ENCODE assay signal across 9 cellular contexts in the genomic region with DNA sequence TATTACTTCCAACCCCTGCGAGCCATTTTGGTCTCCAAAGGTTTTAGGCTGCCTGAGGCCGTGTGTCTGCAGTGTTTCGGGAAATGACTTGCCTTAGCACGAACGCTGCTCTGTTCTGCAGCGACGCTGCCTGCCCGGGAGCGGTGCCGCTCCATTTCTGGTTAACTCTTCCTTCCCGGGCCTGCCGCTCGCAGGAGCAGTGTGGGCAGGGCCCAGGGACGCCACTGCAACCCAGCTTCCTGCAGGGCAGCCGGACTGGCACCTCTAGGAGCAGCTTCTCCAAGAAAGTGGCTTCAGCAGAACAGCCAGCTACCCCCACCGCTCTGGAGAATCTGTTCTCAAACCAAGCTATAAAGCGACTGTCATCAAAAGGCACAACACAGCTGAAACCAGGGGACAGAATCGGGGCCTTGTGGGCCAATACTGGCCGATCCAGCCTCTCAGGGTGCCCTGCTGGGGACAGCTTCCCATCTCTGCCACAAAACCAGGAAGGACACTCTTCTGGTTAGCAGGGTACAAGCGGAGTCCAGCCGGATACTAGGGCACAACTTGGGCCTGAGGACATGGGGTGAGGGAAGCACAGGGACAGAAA.
DNase-seq lines count a peak whose midpoint lies in the region; ATAC-seq, FAIRE-seq and TF ChIP-seq lines count a peak whose summit lies in the region.
"Had no signal": no experiment of that assay in that cellular context is flagged by ENCODE, and none has a peak within 500 bp of the region (broad histone marks: within the 10 kb centered on the region; RNA-seq: fewer than 3 reads in every experiment).

No MANE protein-coding gene starts in this region.

- no peak overlapping the region for H2BK120ac ChIP-seq in H1 (replicated peaks; ENCODE audit: low read depth, low read length)

- no peaks in the 10 kb centered on the region for H3K79me1 ChIP-seq in H1 (ENCODE audit: low read depth, low read length)

- POLR2A ChIA-PET in H1 (lab: Charles Lee; ENCODE audit: partially characterized antibody): interaction anchor here (1.2 to 1.5 kb wide), 2 partner anchors 11 to 48 kb away, joined by 3 to 5 read pairs; no protein-coding TSS in a partner anchor

- no peaks in the 10 kb centered on the region for H4K20me1 ChIP-seq in H1 (replicated peaks in 1 of 2; ENCODE audit: control insufficient read depth in 1 of 2, insufficient read depth in 2 of 2, low read length in 2 of 2)

- no peak overlapping the region for H3K56ac ChIP-seq in H1 (replicated peaks; ENCODE audit: insufficient read length, low read depth, low read length)

- no peak overlapping the region for H3K4me3 ChIP-seq in H1 (ENCODE audit: extremely low read depth in 1 of 4, insufficient read depth in 2 of 4, low read depth in 3 of 4, low read length in 4 of 4)
- peak overlapping the region in 3 of 4 donors; percentile 2 to 24 (median 23) for H3K4me3 ChIP-seq in tibial nerve

- peak overlapping the region; percentile 15 to 21; a peak in 1 of 4 replicates for H3K4me2 ChIP-seq in H1 (ENCODE audit: insufficient read depth in 1 of 2, low read depth in 2 of 2, low read length in 2 of 2)

- H3K27ac ChIP-seq in H1 (ENCODE audit: low read depth, low read length) (no peak overlapping the region), tibial nerve (peak overlapping the region in 1 of 4 donors; percentile 54)

- H3K36me3 ChIP-seq in H1 (ENCODE audit: control insufficient read depth in 2 of 4, insufficient read depth in 4 of 4, low read length in 3 of 4): no peaks in the 10 kb centered on the region
- no peaks in the 10 kb centered on the region for H3K36me3 ChIP-seq in tibial nerve

- H2BK20ac ChIP-seq in H1 (ENCODE audit: low read length): no peak overlapping the region

- H3K27me3 ChIP-seq in H1 (replicated peaks in 1 of 4; ENCODE audit: control insufficient read depth in 3 of 4, extremely low read depth in 1 of 4, insufficient read depth in 3 of 4, low read length in 3 of 4) (no peaks in the 10 kb centered on the region), tibial nerve (no peaks in the 10 kb centered on the region)

- WGBS in H1 (ENCODE audit: extremely low coverage in 1 of 2, insufficient coverage in 1 of 2, insufficient read length in 1 of 2, insufficient replicate concordance in 2 of 2, low coverage in 1 of 2, low lambda C conversion rate in 2 of 2, missing lambda C conversion rate in 1 of 2), 2 experiments: 54% methylated on average over 21 of the region's 21 CpGs; no CpG with 5 or more reads in 1 of the 2 experiments
- 16% methylated on average over 21 of the region's 21 CpGs for WGBS in tibial nerve, 2 donors

- peak overlapping the region; percentile 85 for H2AFZ ChIP-seq in H1 (ENCODE audit: low read length)

- DNase-seq in NCI-H2227 treated with DMSO at 0.1 percent for 48 hours (lab: John Stamatoyannopoulos, UW) (peak; percentile 85), H1 (ENCODE audit: low read depth in 1 of 2, low spot score in 2 of 2) (peak in 1 of 2 experiments; percentile 59), medulla oblongata (ENCODE audit: extremely low spot score) (peak; percentile 22), tibial nerve (ENCODE audit: low spot score in 2 of 2) (no peak), D721Med (ENCODE audit: insufficient read length, low spot score) (no peak)
- DNase-seq: NCI-H2081, small intestine had no signal

- no peak overlapping the region for H2BK15ac ChIP-seq in H1 (ENCODE audit: low read length)

- no peak overlapping the region for H2BK12ac ChIP-seq in H1 (ENCODE audit: low read depth, low read length)

- no peak overlapping the region for H4K5ac ChIP-seq in H1 (ENCODE audit: insufficient read length, low read depth, low read length)

- TF ChIP-seq EP300 in H1 (IDR thresholded peaks at IDR 0.05; ENCODE audit: borderline replicate concordance in 1 of 2, low read depth in 2 of 2, low read length in 2 of 2) (no peak), tibial nerve (IDR thresholded peaks at IDR 0.05) (no peak)

- no peak overlapping the region for H2BK5ac ChIP-seq in H1 (ENCODE audit: low read depth, low read length)

- H3K18ac ChIP-seq in H1 (ENCODE audit: extremely low read depth, low read length): 0 out of 2 replicates have a peak overlapping the region, but pooled peaks have one; percentile 13

- CTCF ChIA-PET in H1 (lab: Charles Lee; ENCODE audit: partially characterized antibody): interaction anchor here (0.7 to 1.1 kb wide), 3 partner anchors 43 to 100 kb away, joined by 3 read pairs; no protein-coding TSS in a partner anchor

- no peaks in the 10 kb centered on the region for H3K9me3 ChIP-seq in H1 (ENCODE audit: insufficient read depth in 2 of 2, low read depth in 1 of 2, low read length in 1 of 2)
- no peaks in the 10 kb centered on the region for H3K9me3 ChIP-seq in tibial nerve

- TF ChIP-seq RAD21 in H1 (IDR thresholded peaks at IDR 0.05 in 1 of 2, conservative IDR thresholded peaks at IDR 0.05 in 1 of 2; ENCODE audit: low read depth in 2 of 2, low read length in 2 of 2): peak; percentile 12 to 14; a peak in 1 of 4 replicates

- no peaks in the 10 kb centered on the region for H3K79me2 ChIP-seq in H1 (ENCODE audit: control insufficient read depth in 1 of 2, insufficient read depth in 2 of 2, low read length in 2 of 2)

- TF ChIP-seq POLR2A in H1 (IDR thresholded peaks at IDR 0.05; ENCODE audit: control extremely low read depth in 1 of 2, low read depth in 2 of 2, low read length in 2 of 2) (no peak), tibial nerve (IDR thresholded peaks at IDR 0.05) (no peak)

- no peak overlapping the region for H4K91ac ChIP-seq in H1 (replicated peaks; ENCODE audit: insufficient read length, low read length)

- H3K23ac ChIP-seq in H1 (ENCODE audit: insufficient read length): no peak overlapping the region

- H3K23me2 ChIP-seq in H1 (ENCODE audit: low read depth, low read length): peaks cover 10% of the 10 kb centered on the region; the same call in 1 of the 2 replicates

- FAIRE-seq in H1 (lab: Jason Lieb, UNC): peak; percentile 48
- no peak for FAIRE-seq in D721Med (lab: Jason Lieb, UNC)
- FAIRE-seq: small intestine had no signal

- H3K9ac ChIP-seq in H1 (replicated peaks in 1 of 4; ENCODE audit: extremely low read depth in 1 of 4, low read depth in 3 of 4, low read length in 3 of 4): no peak overlapping the region

- H3K14ac ChIP-seq in H1 (ENCODE audit: insufficient read length): no peak overlapping the region

- TF ChIP-seq CTCF in H1 (IDR thresholded peaks at IDR 0.05; ENCODE audit: control extremely low read depth in 1 of 3, insufficient read depth in 1 of 3, low read depth in 1 of 3, low read length in 3 of 3) (peak in 1 of 3 experiments; percentile 1; a peak in 1 of 4 replicates), tibial nerve (IDR thresholded peaks at IDR 0.05) (no peak), D721Med (IDR thresholded peaks at IDR 0.05; ENCODE audit: insufficient read depth, missing control alignments) (no peak)

- H4K8ac ChIP-seq in H1 (ENCODE audit: extremely low read depth, insufficient read depth, low read length): peak overlapping the region; percentile 43; the same call in 1 of the 2 replicates

- no peak overlapping the region for H2AK5ac ChIP-seq in H1 (ENCODE audit: low read depth, low read length)

- H3K4me1 ChIP-seq in H1 (replicated peaks in 1 of 4; ENCODE audit: control insufficient read depth in 3 of 4, insufficient read depth in 4 of 4, low read length in 3 of 4) (peaks cover 0 to 7% (median 2%) of the 10 kb centered on the region in 4 experiments; a peak in 3 of 7 replicates), tibial nerve (peaks cover 0 to 17% (median 2%) of the 10 kb centered on the region in 4 donors)

- ATAC-seq in HG02981 (IDR thresholded peaks at IDR 0.05; ENCODE audit: unreplicated experiment): no peak
- ATAC-seq in GM21576 (IDR thresholded peaks at IDR 0.05; ENCODE audit: unreplicated experiment): no peak

- no peak overlapping the region for H3K4ac ChIP-seq in H1 (replicated peaks; ENCODE audit: insufficient read length, low read depth, low read length)

TF ChIP-seq in H1, 55 proteins besides CTCF, POLR2A, EP300 and RAD21:
- TF ChIP-seq JUND (IDR thresholded peaks at IDR 0.05; ENCODE audit: low read length) (no peak), SRF (IDR thresholded peaks at IDR 0.05; ENCODE audit: low read depth, low read length) (no peak), CTBP2 (IDR thresholded peaks at IDR 0.05; ENCODE audit: borderline replicate concordance, insufficient read depth, insufficient read length, low read length) (no peak), RNF2 (IDR thresholded peaks at IDR 0.05; ENCODE audit: borderline replicate concordance, low read depth, low read length, missing control alignments, poor library complexity, severe bottlenecking) (no peak), SP2 (IDR thresholded peaks at IDR 0.05; ENCODE audit: low read length) (no peak), CREB1 (IDR thresholded peaks at IDR 0.05) (no peak), CHD1 (IDR thresholded peaks at IDR 0.05; ENCODE audit: low read depth, low read length) (no peak), PHF8 (conservative IDR thresholded peaks at IDR 0.05; ENCODE audit: low read depth, low read length) (no peak), EGR1 (IDR thresholded peaks at IDR 0.05; ENCODE audit: borderline replicate concordance, low read depth, low read length) (no peak), FOSL1 (IDR thresholded peaks at IDR 0.05; ENCODE audit: insufficient read depth, low read depth, low read length) (no peak), HDAC2 (IDR thresholded peaks at IDR 0.05; ENCODE audit: borderline replicate concordance in 1 of 2, low read depth in 2 of 2, low read length in 2 of 2) (no peak), CHD2 (IDR thresholded peaks at IDR 0.05; ENCODE audit: low read length) (no peak), KDM5A (IDR thresholded peaks at IDR 0.05; ENCODE audit: low read length) (no peak), KDM1A (IDR thresholded peaks at IDR 0.05; ENCODE audit: borderline replicate concordance, low read length) (no peak), JUN (IDR thresholded peaks at IDR 0.05; ENCODE audit: low read depth, low read length) (no peak), SIRT6 (IDR thresholded peaks at IDR 0.05; ENCODE audit: low read length) (no peak)
- TF ChIP-seq, protein P1, sequence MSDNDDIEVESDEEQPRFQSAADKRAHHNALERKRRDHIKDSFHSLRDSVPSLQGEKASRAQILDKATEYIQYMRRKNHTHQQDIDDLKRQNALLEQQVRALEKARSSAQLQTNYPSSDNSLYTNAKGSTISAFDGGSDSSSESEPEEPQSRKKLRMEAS (IDR thresholded peaks at IDR 0.05): no peak
- TF ChIP-seq, protein P2, sequence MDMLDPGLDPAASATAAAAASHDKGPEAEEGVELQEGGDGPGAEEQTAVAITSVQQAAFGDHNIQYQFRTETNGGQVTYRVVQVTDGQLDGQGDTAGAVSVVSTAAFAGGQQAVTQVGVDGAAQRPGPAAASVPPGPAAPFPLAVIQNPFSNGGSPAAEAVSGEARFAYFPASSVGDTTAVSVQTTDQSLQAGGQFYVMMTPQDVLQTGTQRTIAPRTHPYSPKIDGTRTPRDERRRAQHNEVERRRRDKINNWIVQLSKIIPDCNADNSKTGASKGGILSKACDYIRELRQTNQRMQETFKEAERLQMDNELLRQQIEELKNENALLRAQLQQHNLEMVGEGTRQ (IDR thresholded peaks at IDR 0.05; ENCODE audit: low read length): no peak
TF ChIP-seq in H1: peak in this region for 0.

Comparison
In these comparisons a context has a peak if more than half of its experiments do, and no peak if none do; other contexts are left out.
1. DNase-seq: peak in NCI-H2227 treated with DMSO at 0.1 percent for 48 hours (single experiment) and medulla oblongata (single experiment); none in tibial nerve (0 of 2) and D721Med (single experiment).
2. H3K4me3 ChIP-seq: peak in tibial nerve (3 of 4); none in H1 (0 of 4).